In genomic region chr1:84573967-84574842, GRCh38 we compare ENCODE assay signal across 1 cellular context.
TF ChIP-seq lines count a peak whose summit lies in the region.

Gene CTBS (minus strand): TSS chr1:84574440. CDS start chr1:84574415, 25 bp downstream.

TF ChIP-seq in HepG2, 621 proteins besides CTCF, POLR2A, EP300 and RAD21 (continued from another document and continues in another):
- TF ChIP-seq ZHX2 (IDR thresholded peaks at IDR 0.05; ENCODE audit: low read depth) (no peak), ZHX2 (CRISPR knock-in tag; IDR thresholded peaks at IDR 0.05; ENCODE audit: borderline replicate concordance) (0 out of 2 replicates have a peak, but pooled peaks have one; percentile 37), ATF7 (IDR thresholded peaks at IDR 0.05) (no peak), ATF7 (CRISPR knock-in tag; IDR thresholded peaks at IDR 0.05) (no peak), MBD4 (IDR thresholded peaks at IDR 0.05; ENCODE audit: borderline replicate concordance, low read length) (no peak), KDM2A (CRISPR knock-in tag; IDR thresholded peaks at IDR 0.05; ENCODE audit: borderline replicate concordance, low read depth) (peak; percentile 48; the same call in 1 of the 2 replicates), PHF21A (CRISPR knock-in tag; IDR thresholded peaks at IDR 0.05) (peak; percentile 57), ZNF768 (CRISPR knock-in tag; IDR thresholded peaks at IDR 0.05) (peak; percentile 87), MXI1 (IDR thresholded peaks at IDR 0.05; ENCODE audit: borderline replicate concordance, low read depth, low read length) (peak; percentile 25; the same call in 1 of the 3 replicates), ZNF280D (CRISPR knock-in tag; IDR thresholded peaks at IDR 0.05) (0 out of 2 replicates have a peak, but pooled peaks have one; percentile 47), ZNF7 (CRISPR knock-in tag; IDR thresholded peaks at IDR 0.05) (no peak), U2AF2 (IDR thresholded peaks at IDR 0.05; ENCODE audit: low read depth, low read length) (0 out of 2 replicates have a peak, but pooled peaks have one; percentile 44), ONECUT2 (CRISPR knock-in tag; IDR thresholded peaks at IDR 0.05) (no peak), HNF4A (CRISPR knock-in tag; IDR thresholded peaks at IDR 0.05) (no peak), ZNF674 (CRISPR knock-in tag; IDR thresholded peaks at IDR 0.05; ENCODE audit: low read depth) (0 out of 2 replicates have a peak, but pooled peaks have one; percentile 81), CHD4 (IDR thresholded peaks at IDR 0.05; ENCODE audit: borderline replicate concordance, low read length) (no peak), ZNF414 (CRISPR knock-in tag; IDR thresholded peaks at IDR 0.05) (0 out of 2 replicates have a peak, but pooled peaks have one; percentile 64), DRAP1 (CRISPR knock-in tag; IDR thresholded peaks at IDR 0.05) (0 out of 2 replicates have a peak, but pooled peaks have one; percentile 24), ZNF737 (CRISPR knock-in tag; IDR thresholded peaks at IDR 0.05; ENCODE audit: borderline replicate concordance) (0 out of 2 replicates have a peak, but pooled peaks have one; percentile 28), ZNF792 (CRISPR knock-in tag; IDR thresholded peaks at IDR 0.05) (peak; percentile 76), GATAD1 (CRISPR knock-in tag; IDR thresholded peaks at IDR 0.05) (no peak), FOXK1 (CRISPR knock-in tag; IDR thresholded peaks at IDR 0.05; ENCODE audit: borderline replicate concordance, low read depth) (0 out of 2 replicates have a peak, but pooled peaks have one; percentile 12), ZNF687 (CRISPR knock-in tag; IDR thresholded peaks at IDR 0.05) (peak; percentile 94), SOX13 (IDR thresholded peaks at IDR 0.05) (no peak), SOX13 (CRISPR knock-in tag; conservative IDR thresholded peaks at IDR 0.05 in 1 of 2, IDR thresholded peaks at IDR 0.05 in 1 of 2) (0 out of 4 replicates have a peak, but pooled peaks of 1 of the 2 experiments have one; percentile 33), ZNF547 (CRISPR knock-in tag; IDR thresholded peaks at IDR 0.05) (peak; percentile 90), MAF1 (CRISPR knock-in tag; IDR thresholded peaks at IDR 0.05; ENCODE audit: borderline replicate concordance) (0 out of 2 replicates have a peak, but pooled peaks have one; percentile 16), UBTF (CRISPR knock-in tag; IDR thresholded peaks at IDR 0.05) (peak; percentile 95), TFE3 (CRISPR knock-in tag; IDR thresholded peaks at IDR 0.05) (peak; percentile 36; the same call in 1 of the 2 replicates)
